Comparison of ENCODE assay signal across 8 cellular contexts in genomic region chr1:166166701-166167394, GRCh38. TPM values are rescaled to one million over a fixed set of nuclear protein-coding genes. Genes with fewer than 3 reads are reported as not detected.
DNase-seq lines count a peak whose midpoint lies in the region; ATAC-seq and TF ChIP-seq lines count a peak whose summit lies in the region.

A gene with protein sequence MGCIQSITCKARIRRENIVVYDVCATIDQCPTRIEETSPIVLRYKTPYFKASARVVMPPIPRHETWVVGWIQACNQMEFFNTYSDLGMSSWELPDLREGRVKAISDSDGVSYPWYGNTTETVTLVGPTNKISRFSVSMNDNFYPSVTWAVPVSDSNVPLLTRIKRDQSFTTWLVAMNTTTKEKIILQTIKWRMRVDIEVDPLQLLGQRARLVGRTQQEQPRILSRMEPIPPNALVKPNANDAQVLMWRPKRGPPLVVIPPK (minus strand): TSS chr1:166167001. CDS start chr1:166166248, 753 bp downstream.

- peak within 1 kb of the TSS; percentile 77 to 87 (median 80) for H3K4me3 Mint-ChIP-seq in naive B cell
- peak within 1 kb of the TSS; percentile 81 to 87 for H3K4me3 Mint-ChIP-seq in stimulated activated naive CD8-positive, alpha-beta T cell treated with anti-CD3 and anti-CD28 coated beads, Interleukin-15, amount 100 ng/mL, for 72 hours

- H3K36me3 ChIP-seq in OCI-LY3 (replicated peaks; ENCODE audit: low read depth, low read length) (peaks cover 28% of the 10 kb centered on the region), fibroblast of lung (ENCODE audit: control insufficient read depth, insufficient read depth, low read length) (no peaks in the 10 kb centered on the region)

- H3K4me3 ChIP-seq in OCI-LY3 (ENCODE audit: low read length) = peak within 1 kb of the TSS; percentile 89
- peak within 1 kb of the TSS in 3 of 4 experiments; percentile 27 to 63 (median 53) for H3K4me3 ChIP-seq in fibroblast of lung (replicated peaks in 1 of 4; ENCODE audit: control extremely low read depth in 1 of 4, insufficient read depth in 1 of 4, low read depth in 3 of 4, low read length in 4 of 4)

- H4K20me1 ChIP-seq in OCI-LY3 (ENCODE audit: insufficient read depth, low read length) (peaks cover 29% of the 10 kb centered on the region), fibroblast of lung (ENCODE audit: control insufficient read depth, extremely low read depth, insufficient read depth, low read length) (no peaks in the 10 kb centered on the region)

- H3K4me1 ChIP-seq in OCI-LY3 (ENCODE audit: low read length) (peaks cover 63% of the 10 kb centered on the region), fibroblast of lung (ENCODE audit: control insufficient read depth, extremely low read depth, insufficient read depth, low read length) (no peaks in the 10 kb centered on the region)

- no peak for TF ChIP-seq CTCF in OCI-LY3 (IDR thresholded peaks at IDR 0.05; ENCODE audit: low read depth, low read length)
- TF ChIP-seq CTCF in fibroblast of lung (conservative IDR thresholded peaks at IDR 0.05 in 1 of 2, IDR thresholded peaks at IDR 0.05 in 1 of 2; ENCODE audit: low read depth in 1 of 2, low read length in 2 of 2) = no peak

- H3K27ac ChIP-seq in OCI-LY3 (ENCODE audit: low read length) (peak within 1 kb of the TSS; percentile 94), fibroblast of lung (ENCODE audit: insufficient read depth, low read length) (no peak within 1 kb of the TSS)

- H3K4me1 Mint-ChIP-seq in naive B cell = peaks cover 7 to 16% (median 9%) of the 10 kb centered on the region in 3 donors
- peaks cover 47% of the 10 kb centered on the region for H3K4me1 Mint-ChIP-seq in stimulated activated naive CD8-positive, alpha-beta T cell treated with anti-CD3 and anti-CD28 coated beads, Interleukin-15, amount 100 ng/mL, for 72 hours

- no peaks in the 10 kb centered on the region for H3K36me3 Mint-ChIP-seq in naive B cell

- ATAC-seq in HG03439 (IDR thresholded peaks at IDR 0.05; ENCODE audit: unreplicated experiment) (peak; percentile 34), naive B cell (ENCODE audit: low read depth in 2 of 2) (peak; percentile 46 to 55)
- ATAC-seq in stimulated activated naive CD8-positive, alpha-beta T cell treated with anti-CD3 and anti-CD28 coated beads, Interleukin-15, amount 100 ng/mL, for 72 hours = peak; percentile 61

- H3K4me2 ChIP-seq in OCI-LY3 (ENCODE audit: low read length) (peak within 1 kb of the TSS; percentile 96), fibroblast of lung (ENCODE audit: extremely low read depth, insufficient read depth, low read length) (peak within 1 kb of the TSS; percentile 61)

- H3K79me2 ChIP-seq in OCI-LY3 (ENCODE audit: low read length) (peaks cover 67% of the 10 kb centered on the region), fibroblast of lung (ENCODE audit: control insufficient read depth, insufficient read depth, low read length) (no peaks in the 10 kb centered on the region)

- peak within 1 kb of the TSS in 1 of 6 donors; percentile 4 for H3K27ac Mint-ChIP-seq in naive B cell
- no peak within 1 kb of the TSS for H3K27ac Mint-ChIP-seq in stimulated activated naive CD8-positive, alpha-beta T cell treated with anti-CD3 and anti-CD28 coated beads, Interleukin-15, amount 100 ng/mL, for 72 hours

- peaks cover 0 to 7% (median 0%) of the 10 kb centered on the region in 7 donors for H3K9me3 Mint-ChIP-seq in naive B cell
- no peaks in the 10 kb centered on the region for H3K9me3 Mint-ChIP-seq in stimulated activated naive CD8-positive, alpha-beta T cell treated with anti-CD3 and anti-CD28 coated beads, Interleukin-15, amount 100 ng/mL, for 72 hours

- H2AFZ ChIP-seq in OCI-LY3 (ENCODE audit: low read depth, low read length) (peak within 1 kb of the TSS; percentile 56), fibroblast of lung (ENCODE audit: low read length) (peak within 1 kb of the TSS; percentile 48)

- H3K9me3 ChIP-seq in OCI-LY3 (ENCODE audit: insufficient read depth, low read length) (no peaks in the 10 kb centered on the region), fibroblast of lung (ENCODE audit: control insufficient read depth, insufficient read depth, low read depth, low read length) (no peaks in the 10 kb centered on the region)

- H3K27me3 ChIP-seq in OCI-LY3 (ENCODE audit: low read depth, low read length) = no peaks in the 10 kb centered on the region
- H3K27me3 ChIP-seq in fibroblast of lung (ENCODE audit: control insufficient read depth, insufficient read depth, low read length) = peaks cover 9% of the 10 kb centered on the region

- H3K9ac ChIP-seq in OCI-LY3 (ENCODE audit: low read length) = peak within 1 kb of the TSS; percentile 89
- peak within 1 kb of the TSS; percentile 2 for H3K9ac ChIP-seq in fibroblast of lung (ENCODE audit: insufficient read depth, low read length)

- H3K27me3 Mint-ChIP-seq in naive B cell = peaks cover 47 to 66% (median 52%) of the 10 kb centered on the region in 3 donors
- H3K27me3 Mint-ChIP-seq in stimulated activated naive CD8-positive, alpha-beta T cell treated with anti-CD3 and anti-CD28 coated beads, Interleukin-15, amount 100 ng/mL, for 72 hours = peaks cover 50% of the 10 kb centered on the region

- DNase-seq in C1 segment of cervical spinal cord (lab: John Stamatoyannopoulos, UW) (peak in 13 of 14 donors; percentile 13 to 80 (median 51)), GM19240 (ENCODE audit: insufficient read length, low spot score) (peak; percentile 56), fibroblast of lung (ENCODE audit: low read depth in 2 of 2) (peak; percentile 57 to 75), naive B cell (peak; percentile 12)
- peak; percentile 78 to 79 for DNase-seq in activated T-cell treated with anti-CD3 and anti-CD28 coated beads, Interleukin-2, amount 50 U/mL, for 48 hours
- DNase-seq in stimulated activated naive CD8-positive, alpha-beta T cell treated with anti-CD3 and anti-CD28 coated beads, Interleukin-15, amount 100 ng/mL, for 72 hours = peak; percentile 60 to 72

RNA-seq across cellular contexts. Expression of the gene that starts here (rescaled TPM):
- 0.33 and 0.51 TPM in 2 replicates for total RNA-seq in fibroblast of lung
- polyA plus RNA-seq in fibroblast of lung (0.07 and 0.15 TPM in 2 replicates), naive B cell (ENCODE audit: low read depth in 6 of 6) (not detected)
- polyA plus RNA-seq in fibroblast of lung (2012) = 0.06 and 0.16 TPM in 2 replicates
- polyA minus RNA-seq in fibroblast of lung (ENCODE audit: low replicate concordance) = not detected in 2 replicates

Comparison
In these comparisons a context has a peak if more than half of its experiments do, and no peak if none do; other contexts are left out.
1. Peak in DNase-seq, H3K4me3 ChIP-seq, H3K9ac ChIP-seq and H3K4me2 ChIP-seq in fibroblast of lung; RNA of the gene not detected or under 1 TPM.
2. Peak in DNase-seq and ATAC-seq in naive B cell; RNA of the gene not detected or under 1 TPM.
3. DNase-seq: peak in every context shown above with its lines; median percentile 78 in activated T-cell treated with anti-CD3 and anti-CD28 coated beads, Interleukin-2, amount 50 U/mL, for 48 hours; 66 in fibroblast of lung; 66 in stimulated activated naive CD8-positive, alpha-beta T cell treated with anti-CD3 and anti-CD28 coated beads, Interleukin-15, amount 100 ng/mL, for 72 hours; 56 in GM19240; 51 in C1 segment of cervical spinal cord; 12 in naive B cell.